23 cellular contexts compared by ENCODE assay signal in genomic region chr12:110475426-110475825, GRCh38.
"Had no signal": no experiment of that assay in that cellular context is flagged by ENCODE, and none has a peak within 500 bp of the region (broad histone marks: within the 10 kb centered on the region; RNA-seq: fewer than 3 reads in every experiment).

No MANE protein-coding gene starts in this region.

- H3K27ac ChIP-seq: KMS-11, SJSA1, SK-N-MC had no signal

- H3K4me1 ChIP-seq: SJSA1 had no signal

- H3K27ac Mint-ChIP-seq: IgD-negative memory B cell had no signal

- H3K27me3 Mint-ChIP-seq: IgD-negative memory B cell had no signal

- H3K4me2 ChIP-seq: KMS-11 had no signal

- H3K9ac ChIP-seq: KMS-11 had no signal

- ATAC-seq: HepG2, K562 had no signal

- H3K9me3 Mint-ChIP-seq: IgD-negative memory B cell had no signal

- H3K9me3 ChIP-seq: SJSA1 had no signal

- H3K4me1 Mint-ChIP-seq: IgD-negative memory B cell had no signal

- H3K27me3 ChIP-seq: SJSA1 had no signal

- H3K4me3 ChIP-seq: K562, SJSA1, SK-N-MC had no signal

- DNase-seq: Kasumi-1, MM.1S, NCI-H1092 treated with DMSO at 0.1 percent for 48 hours, NCI-H1436, NCI-H187, NCI-H2029, NCI-H2081 treated with DMSO at 0.1 percent for 48 hours, NCI-H2171, NCI-H226, NCI-H446, NCI-H510A, NCI-H524 treated with DMSO at 0.1 percent for 48 hours, NCI-H69, NCI-H774, Right ventricle myocardium superior, RPMI8226, SIG-M5 had no signal
